In genomic region chr3:120846073-120846472, GRCh38 we compare ENCODE assay signal across 20 cellular contexts.
"Had no signal": no experiment of that assay in that cellular context is flagged by ENCODE, and none has a peak within 500 bp of the region (broad histone marks: within the 10 kb centered on the region; RNA-seq: fewer than 3 reads in every experiment).

No MANE protein-coding gene starts in this region.

- H3K36me3 ChIP-seq: lower lobe of right lung, ovary, prostate gland, thoracic aorta, vagina had no signal

- H3K9me3 ChIP-seq: lower lobe of right lung, ovary, prostate gland, thoracic aorta, vagina had no signal

- H3K36me3 Mint-ChIP-seq: activated naive CD8-positive, alpha-beta T cell treated with anti-CD3 and anti-CD28 coated beads, Interleukin-2, amount 10 ng/mL, durations not matched to agents 7 days and 5 days; naive B cell; type B pancreatic cell had no signal

- H3K27ac ChIP-seq: lower lobe of right lung, ovary, prostate gland, thoracic aorta, vagina had no signal

- H3K27me3 Mint-ChIP-seq: dendritic cell treated with granulocyte-macrophage colony-stimulating factor and Interleukin-4, amounts not matched to agents 40 ng/mL and 50 ng/mL, for 4 days had no signal

- H3K27ac Mint-ChIP-seq: activated B cell treated with CpG ODN at 0.5 μM for 24 hours; activated naive CD4-positive, alpha-beta T cell treated with anti-CD3 and anti-CD28 coated beads for 36 hours; activated naive CD8-positive, alpha-beta T cell treated with anti-CD3 and anti-CD28 coated beads, Interleukin-2, amount 10 ng/mL, durations not matched to agents 7 days and 5 days; dendritic cell treated with granulocyte-macrophage colony-stimulating factor and Interleukin-4, amounts not matched to agents 40 ng/mL and 50 ng/mL, for 4 days; naive B cell; type B pancreatic cell had no signal

- ATAC-seq: lower lobe of right lung had no signal

- DNase-seq: activated B cell treated with CpG ODN at 0.5 μM for 24 hours; activated CD4-positive, alpha-beta T cell treated with anti-CD3 and anti-CD28 coated beads for 4 hours; activated CD4-positive, alpha-beta T cell treated with anti-CD3 and anti-CD28 coated beads, Interleukin-2, amount 50 U/mL, for 48 hours; activated naive CD4-positive, alpha-beta T cell treated with anti-CD3 and anti-CD28 coated beads for 36 hours; activated naive CD8-positive, alpha-beta T cell treated with anti-CD3 and anti-CD28 coated beads, Interleukin-2, amount 10 ng/mL, durations not matched to agents 7 days and 5 days; activated T-cell treated with anti-CD3 and anti-CD28 coated beads, Interleukin-2, amount 50 U/mL, for 48 hours; effector CD4-positive, alpha-beta T cell; erythroblast; foreskin fibroblast; lower lobe of right lung; naive B cell; ovary; stimulated activated CD4-positive, alpha-beta T cell treated with anti-CD3 and anti-CD28 coated beads, Interleukin-2, amount 100 ng/mL, for 48 hours; stimulated activated naive CD4-positive, alpha-beta T cell treated with Interleukin-2 at 50 U/mL for 16 hours; T1000 had no signal

- H3K9me3 Mint-ChIP-seq: activated B cell treated with CpG ODN at 0.5 μM for 24 hours; activated naive CD4-positive, alpha-beta T cell treated with anti-CD3 and anti-CD28 coated beads for 36 hours; activated naive CD8-positive, alpha-beta T cell treated with anti-CD3 and anti-CD28 coated beads, Interleukin-2, amount 10 ng/mL, durations not matched to agents 7 days and 5 days; dendritic cell treated with granulocyte-macrophage colony-stimulating factor and Interleukin-4, amounts not matched to agents 40 ng/mL and 50 ng/mL, for 4 days; type B pancreatic cell had no signal

- H3K27me3 ChIP-seq: ovary, vagina had no signal

- H3K4me1 ChIP-seq: lower lobe of right lung, prostate gland, vagina had no signal

- H3K4me3 ChIP-seq: lower lobe of right lung, ovary, prostate gland, thoracic aorta, vagina had no signal

- H3K4me1 Mint-ChIP-seq: activated B cell treated with CpG ODN at 0.5 μM for 24 hours; activated naive CD8-positive, alpha-beta T cell treated with anti-CD3 and anti-CD28 coated beads, Interleukin-2, amount 10 ng/mL, durations not matched to agents 7 days and 5 days; naive B cell had no signal

- H3K4me3 Mint-ChIP-seq: activated B cell treated with CpG ODN at 0.5 μM for 24 hours; activated naive CD4-positive, alpha-beta T cell treated with anti-CD3 and anti-CD28 coated beads for 36 hours; activated naive CD8-positive, alpha-beta T cell treated with anti-CD3 and anti-CD28 coated beads, Interleukin-2, amount 10 ng/mL, durations not matched to agents 7 days and 5 days; dendritic cell treated with granulocyte-macrophage colony-stimulating factor and Interleukin-4, amounts not matched to agents 40 ng/mL and 50 ng/mL, for 4 days; naive B cell; type B pancreatic cell had no signal
